ENCODE assay signal across 15 cellular contexts in the genomic region with DNA sequence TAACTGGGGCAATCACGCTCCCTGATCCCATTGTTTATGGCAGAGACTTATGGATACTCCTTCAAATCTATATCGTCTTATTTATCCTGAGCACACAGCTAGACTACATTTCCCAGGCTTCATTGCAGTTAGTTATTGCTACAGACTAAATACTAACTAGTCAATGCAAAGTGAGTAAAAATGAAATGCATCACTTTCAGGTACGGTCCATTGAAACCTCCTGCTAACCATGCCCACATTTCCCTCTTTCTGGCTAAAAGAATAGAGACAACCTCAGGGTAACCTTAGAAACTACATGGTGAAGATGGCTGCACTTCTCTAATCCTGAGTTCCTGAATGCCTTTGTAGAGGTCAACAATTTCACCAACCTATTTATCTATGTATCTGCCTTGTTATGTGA.
DNase-seq lines count a peak whose midpoint lies in the region; ATAC-seq lines count a peak whose summit lies in the region.
"Had no signal": no experiment of that assay in that cellular context is flagged by ENCODE, and none has a peak within 500 bp of the region (broad histone marks: within the 10 kb centered on the region; RNA-seq: fewer than 3 reads in every experiment).

No MANE protein-coding gene starts in this region.

- ATAC-seq in GM18907 (IDR thresholded peaks at IDR 0.05; ENCODE audit: unreplicated experiment), result peak; percentile 64
- peak; percentile 43 for ATAC-seq in HG02759 (IDR thresholded peaks at IDR 0.05; ENCODE audit: unreplicated experiment)
- ATAC-seq in HG03354 (IDR thresholded peaks at IDR 0.05; ENCODE audit: poor library complexity, severe bottlenecking, unreplicated experiment), result peak; percentile 59

- H3K27me3 Mint-ChIP-seq in activated CD4-positive, alpha-beta T cell treated with anti-CD3 and anti-CD28 coated beads, Interleukin-2, amount 10 ng/mL, durations not matched to agents 24 days and 14 days, result no peaks in the 10 kb centered on the region
- H3K27me3 Mint-ChIP-seq: IgD-negative memory B cell had no signal

- no peak overlapping the region for H3K4me3 Mint-ChIP-seq in activated CD4-positive, alpha-beta T cell treated with anti-CD3 and anti-CD28 coated beads, Interleukin-2, amount 10 ng/mL, durations not matched to agents 24 days and 14 days
- H3K4me3 Mint-ChIP-seq: IgD-negative memory B cell; T-helper 1 cell treated with Interleukin-12 subunit alpha and Interleukin-12 subunit beta and Interleukin-4 antibody, amounts not matched to agents 30 μg/mL and 1 μg/mL, for 36 hours had no signal

- H3K9me3 Mint-ChIP-seq in activated CD4-positive, alpha-beta T cell treated with anti-CD3 and anti-CD28 coated beads, Interleukin-2, amount 10 ng/mL, durations not matched to agents 24 days and 14 days, result no peaks in the 10 kb centered on the region
- H3K9me3 Mint-ChIP-seq: T-helper 1 cell treated with Interleukin-12 subunit alpha and Interleukin-12 subunit beta and Interleukin-4 antibody, amounts not matched to agents 30 μg/mL and 1 μg/mL, for 36 hours had no signal

- H3K36me3 Mint-ChIP-seq in activated CD4-positive, alpha-beta T cell treated with anti-CD3 and anti-CD28 coated beads, Interleukin-2, amount 10 ng/mL, durations not matched to agents 24 days and 14 days (ENCODE audit: low read depth), result no peaks in the 10 kb centered on the region
- H3K36me3 Mint-ChIP-seq: IgD-negative memory B cell had no signal

- H3K27ac Mint-ChIP-seq in activated CD4-positive, alpha-beta T cell treated with anti-CD3 and anti-CD28 coated beads, Interleukin-2, amount 10 ng/mL, durations not matched to agents 24 days and 14 days, result no peak overlapping the region
- H3K27ac Mint-ChIP-seq: IgD-negative memory B cell; T-helper 1 cell treated with Interleukin-12 subunit alpha and Interleukin-12 subunit beta and Interleukin-4 antibody, amounts not matched to agents 30 μg/mL and 1 μg/mL, for 36 hours had no signal

- H3K4me1 Mint-ChIP-seq in activated CD4-positive, alpha-beta T cell treated with anti-CD3 and anti-CD28 coated beads, Interleukin-2, amount 10 ng/mL, durations not matched to agents 24 days and 14 days, result no peaks in the 10 kb centered on the region

- intact Hi-C loops in activated CD4-positive, alpha-beta T cell treated with anti-CD3 and anti-CD28 coated beads, Interleukin-2, amount 10 ng/mL, durations not matched to agents 24 days and 14 days (cut with micrococcal nuclease), result no loop called here

- DNase-seq in NCI-H82 treated with DMSO at 0.1 percent for 48 hours (lab: John Stamatoyannopoulos, UW; ENCODE audit: unreplicated experiment), result no peak
- DNase-seq in activated effector memory CD4-positive, alpha-beta T cell treated with Interleukin-2 at 50 U/mL for 16 hours, result no peak
- DNase-seq in activated CD4-positive, CD25-positive, alpha-beta regulatory T cell (lab: John Stamatoyannopoulos, UW), result no peak
- no peak for DNase-seq in activated CD4-positive, alpha-beta T cell treated with anti-CD3 and anti-CD28 coated beads, Interleukin-2, amount 10 ng/mL, durations not matched to agents 24 days and 14 days
- DNase-seq: DMS153, HCEC 1CT, NCI-H1417, NCI-H1930, NCI-H510A, SHP77 had no signal
